ENCODE assay signal across 23 cellular contexts in genomic region chr11:67177399-67178281, GRCh38. TPM values are rescaled to one million over a fixed set of nuclear protein-coding genes. Genes with fewer than 3 reads are reported as not detected.
DNase-seq lines count a peak whose midpoint lies in the region; ATAC-seq, FAIRE-seq and TF ChIP-seq lines count a peak whose summit lies in the region.
"Had no signal": no experiment of that assay in that cellular context is flagged by ENCODE, and none has a peak within 500 bp of the region (broad histone marks: within the 10 kb centered on the region; RNA-seq: fewer than 3 reads in every experiment).

No MANE protein-coding gene starts in this region.

- no peak for TF ChIP-seq POLR2A in IMR-90 (IDR thresholded peaks at IDR 0.05; ENCODE audit: low read depth, low read length)

- no peak for ATAC-seq in IMR-90 (ENCODE audit: low read depth)
- ATAC-seq in GM19035 (IDR thresholded peaks at IDR 0.05; ENCODE audit: unreplicated experiment), result no peak

- H3K27me3 ChIP-seq in IMR-90 (ENCODE audit: control insufficient read depth, insufficient read depth, low read length) (no peaks in the 10 kb centered on the region), smooth muscle cell (ENCODE audit: low read depth) (no peaks in the 10 kb centered on the region)
- H3K27me3 ChIP-seq: BLaER1, SJCRH30 had no signal

- intact Hi-C loops in IMR-90 (cut with micrococcal nuclease), result loop anchor here (2.0 kb wide), 1 partner anchor 57 kb away; no protein-coding TSS in a partner anchor
- intact Hi-C loops in cardiac septum (cut with DNase I), result no loop called here

- BruUV-seq in IMR-90 (replicated peaks; lab: Mats Ljungman, UMichigan), result no TSS peak

- H3K27me3 Mint-ChIP-seq in chondrocyte (ENCODE audit: low read depth), result no peaks in the 10 kb centered on the region
- H3K27me3 Mint-ChIP-seq: CD4-positive, alpha-beta T cell; IgD-negative memory B cell had no signal

- no CpG with 5 or more reads among the region's 9 CpGs for WGBS in IMR-90 (ENCODE audit: extremely low coverage in 2 of 2, insufficient read length in 1 of 2), 2 experiments
- WGBS in smooth muscle cell (ENCODE audit: low lambda C conversion rate), result 80% methylated on average over 9 of the region's 9 CpGs

- H3K4me3 Mint-ChIP-seq in chondrocyte (ENCODE audit: unreplicated experiment), result no peak overlapping the region
- H3K4me3 Mint-ChIP-seq: CD4-positive, alpha-beta T cell; IgD-negative memory B cell had no signal

- peak overlapping the region; percentile 17 for H3K27ac Mint-ChIP-seq in chondrocyte (ENCODE audit: unreplicated experiment)
- H3K27ac Mint-ChIP-seq: CD4-positive, alpha-beta T cell; IgD-negative memory B cell had no signal

- H3K56ac ChIP-seq in IMR-90 (ENCODE audit: extremely low read depth, insufficient read depth, low read length), result no peak overlapping the region

- H3K79me1 ChIP-seq in IMR-90 (ENCODE audit: low read depth in 1 of 2, low read length in 2 of 2), result peaks cover 29 to 73% of the 10 kb centered on the region in 2 experiments

- no peak for TF ChIP-seq RAD21 in IMR-90 (IDR thresholded peaks at IDR 0.05; ENCODE audit: low read length)

- H2BK15ac ChIP-seq in IMR-90 (ENCODE audit: low read depth, low read length), result no peak overlapping the region; the same call in 2 of the 3 replicates

- H3K4me2 ChIP-seq in IMR-90 (ENCODE audit: low read depth, low read length), result 0 out of 2 replicates have a peak overlapping the region, but pooled peaks have one; percentile 5
- peak overlapping the region; percentile 43 for H3K4me2 ChIP-seq in smooth muscle cell
- H3K4me2 ChIP-seq: BLaER1 had no signal

- H4K20me1 ChIP-seq in IMR-90 (ENCODE audit: insufficient read depth, low read length) (peaks cover 59% of the 10 kb centered on the region), smooth muscle cell (ENCODE audit: low read depth) (peaks cover 99% of the 10 kb centered on the region)

- peak overlapping the region; percentile 9 for H2BK5ac ChIP-seq in IMR-90 (ENCODE audit: low read depth, low read length, poor library complexity, severe bottlenecking)

- peak overlapping the region; percentile 63; the same call in 1 of the 2 replicates for H3K23ac ChIP-seq in IMR-90 (ENCODE audit: low read depth, low read length)

- peak overlapping the region; percentile 90 for H3K14ac ChIP-seq in IMR-90 (replicated peaks; ENCODE audit: low read depth, low read length)

- peak; percentile 70 for FAIRE-seq in G401.6 (lab: Jason Lieb, UNC)
- FAIRE-seq: RCC 7860 had no signal

- in situ Hi-C loops in IMR-90 (cut with MboI; ENCODE audit: low sequenced_read_pairs), result no loop called here

- H3K36me3 ChIP-seq in IMR-90 (ENCODE audit: control insufficient read depth, insufficient read depth, low read length), result peaks cover 5% of the 10 kb centered on the region
- peaks cover 15% of the 10 kb centered on the region for H3K36me3 ChIP-seq in smooth muscle cell (ENCODE audit: low read depth)

- H3K4me1 Mint-ChIP-seq in chondrocyte (ENCODE audit: low read depth), result peaks cover 38% of the 10 kb centered on the region

- H2BK120ac ChIP-seq in IMR-90 (ENCODE audit: low read depth, low read length), result 0 out of 2 replicates have a peak overlapping the region, but pooled peaks have one; percentile 9

- H3K9me1 ChIP-seq in IMR-90 (ENCODE audit: insufficient read depth, low read length), result peaks cover 18% of the 10 kb centered on the region

- H2AFZ ChIP-seq in IMR-90 (replicated peaks; ENCODE audit: low read length, poor library complexity) (no peak overlapping the region), smooth muscle cell (ENCODE audit: low read depth) (no peak overlapping the region)

- CTCF ChIA-PET in IMR-90 (lab: Yijun Ruan, JAX), result no interaction called here

- H3K4me1 ChIP-seq in IMR-90 (ENCODE audit: control insufficient read depth, insufficient read depth, low read length) (peaks cover 9% of the 10 kb centered on the region), smooth muscle cell (ENCODE audit: low read depth) (no peaks in the 10 kb centered on the region)
- H3K4me1 ChIP-seq: BLaER1, SJCRH30 had no signal

- DNase-seq in IMR-90 (peak; percentile 13), chondrocyte (ENCODE audit: low spot score) (no peak), smooth muscle cell (lab: John Stamatoyannopoulos, UW; ENCODE audit: unreplicated experiment) (no peak), NCI-H146 (lab: John Stamatoyannopoulos, UW) (no peak), cardiac septum (ENCODE audit: low spot score) (no peak)
- DNase-seq: CD4-positive, alpha-beta T cell; DMS153; GOT3; HCEC 1CT; Karpas-422; MV-4-11; NCI-H1105 treated with DMSO at 0.1 percent for 48 hours; NCI-H1694; NCI-H2081; NCI-H2171; NCI-H524 treated with DMSO at 0.1 percent for 48 hours; NCI-H82; SJCRH30 had no signal

- H3K36me3 Mint-ChIP-seq in chondrocyte (ENCODE audit: low read depth), result peaks cover 5% of the 10 kb centered on the region

- H3K4ac ChIP-seq in IMR-90 (ENCODE audit: low read depth, low read length), result peak overlapping the region; percentile 17; the same call in 1 of the 2 replicates

- H3F3A ChIP-seq in smooth muscle cell (ENCODE audit: low read depth), result no peaks in the 10 kb centered on the region

- peak overlapping the region; percentile 71; the same call in 1 of the 2 replicates for H2AK5ac ChIP-seq in IMR-90 (ENCODE audit: low read depth, low read length)

- no peaks in the 10 kb centered on the region for H3K9me3 Mint-ChIP-seq in chondrocyte (ENCODE audit: low read depth)
- H3K9me3 Mint-ChIP-seq: CD4-positive, alpha-beta T cell; IgD-negative memory B cell had no signal

- H3K9ac ChIP-seq in IMR-90 (ENCODE audit: low read depth, low read length) (no peak overlapping the region), smooth muscle cell (ENCODE audit: low read depth) (no peak overlapping the region)
- H3K9ac ChIP-seq: BLaER1 had no signal

- no peak overlapping the region for H4K5ac ChIP-seq in IMR-90 (ENCODE audit: low read depth, low read length)

- peak overlapping the region in 1 of 2 experiments; percentile 57; a peak in 2 of 4 replicates for H4K8ac ChIP-seq in IMR-90 (ENCODE audit: low read depth in 2 of 2, low read length in 2 of 2)

- peak overlapping the region; percentile 50; the same call in 1 of the 2 replicates for H4K91ac ChIP-seq in IMR-90 (ENCODE audit: insufficient read depth, low read depth, low read length)

- H3K27ac ChIP-seq in IMR-90 (ENCODE audit: insufficient read depth, low read length) (peak overlapping the region; percentile 7; the same call in 1 of the 2 replicates), smooth muscle cell (ENCODE audit: low read depth) (peak overlapping the region; percentile 79)
- H3K27ac ChIP-seq: BLaER1, SJCRH30 had no signal

- dilution Hi-C loops in IMR-90 (cut with HindIII; ENCODE audit: low sequenced_read_pairs, unreplicated experiment), result no loop called here

- 0 out of 2 replicates have a peak overlapping the region, but pooled peaks have one; percentile 2 for H3K18ac ChIP-seq in IMR-90 (ENCODE audit: low read depth, low read length)

- POLR2A ChIA-PET in IMR-90 (lab: Charles Lee; ENCODE audit: unreplicated experiment), result no interaction called here

- H2BK20ac ChIP-seq in IMR-90 (ENCODE audit: low read depth, low read length), result no peak overlapping the region

- no peak overlapping the region for H2AK9ac ChIP-seq in IMR-90 (replicated peaks; ENCODE audit: low read depth, low read length, poor library complexity)

- no peak overlapping the region for H3K4me3 ChIP-seq in IMR-90 (ENCODE audit: insufficient read depth, low read depth, low read length)
- no peak overlapping the region for H3K4me3 ChIP-seq in smooth muscle cell
- H3K4me3 ChIP-seq: BLaER1, SJCRH30 had no signal

- peaks cover 65% of the 10 kb centered on the region for H3K79me2 ChIP-seq in smooth muscle cell (ENCODE audit: low read depth)

- TF ChIP-seq CTCF in IMR-90 (conservative IDR thresholded peaks at IDR 0.05; ENCODE audit: low read depth, low read length) (no peak), chondrocyte (IDR thresholded peaks at IDR 0.05) (no peak), smooth muscle cell (IDR thresholded peaks at IDR 0.05; ENCODE audit: borderline replicate concordance, insufficient read depth, poor library complexity, severe bottlenecking) (no peak)

- H3K9me3 ChIP-seq in IMR-90 (ENCODE audit: control insufficient read depth, insufficient read depth, low read length) (no peaks in the 10 kb centered on the region), smooth muscle cell (replicated peaks; ENCODE audit: low read depth) (no peaks in the 10 kb centered on the region)
- H3K9me3 ChIP-seq: BLaER1, SJCRH30 had no signal

TF ChIP-seq in IMR-90, 13 proteins besides CTCF, POLR2A, EP300 and RAD21 (continues in another document):
- TF ChIP-seq RFX5 (IDR thresholded peaks at IDR 0.05; ENCODE audit: low read depth, low read length), result no peak
- TF ChIP-seq RCOR1 (IDR thresholded peaks at IDR 0.05; ENCODE audit: insufficient replicate concordance, low read length), result no peak
- TF ChIP-seq USF2 (IDR thresholded peaks at IDR 0.05; ENCODE audit: low read depth, low read length), result no peak
- no peak for TF ChIP-seq NFE2L2 (IDR thresholded peaks at IDR 0.05; ENCODE audit: low read depth, low read length)
- TF ChIP-seq MAFK (IDR thresholded peaks at IDR 0.05; ENCODE audit: low read depth, low read length), result no peak
- no peak for TF ChIP-seq MAZ (IDR thresholded peaks at IDR 0.05; ENCODE audit: borderline replicate concordance, low read depth, low read length)
- TF ChIP-seq FOS (IDR thresholded peaks at IDR 0.05; ENCODE audit: low read depth, low read length), result no peak
- no peak for TF ChIP-seq SMC3 (IDR thresholded peaks at IDR 0.05; ENCODE audit: low read depth, low read length)
- no peak for TF ChIP-seq CHD1 (IDR thresholded peaks at IDR 0.05; ENCODE audit: low read depth, low read length)

RNA-seq across cellular contexts. Expression of gene KDM2A, which starts 58.6 kb away (rescaled TPM):
- 26.7 and 27.8 TPM in 2 replicates for total RNA-seq in IMR-90 (2012; rRNA removed)
- polyA plus RNA-seq in IMR-90 (2012; rRNA removed), result 42.6 and 47.5 TPM in 2 replicates
- 21.5 and 29.5 TPM in 2 replicates for polyA plus RNA-seq in IMR-90 (2012; cell fraction: cytosol; rRNA removed)
- 160 and 177 TPM in 2 replicates for polyA plus RNA-seq in IMR-90 (2012; cell fraction: nucleus; rRNA removed; ENCODE audit: low replicate concordance)
- 53.5 to 58.1 TPM (median 54.3 TPM) in 3 replicates for total RNA-seq in chondrocyte
- 42.0 and 44.9 TPM in 2 replicates for total RNA-seq in smooth muscle cell
- 18.9 and 21.6 TPM in 2 replicates for polyA plus RNA-seq in smooth muscle cell
- total RNA-seq in cardiac septum, result 46.4 TPM
